In the genomic region with DNA sequence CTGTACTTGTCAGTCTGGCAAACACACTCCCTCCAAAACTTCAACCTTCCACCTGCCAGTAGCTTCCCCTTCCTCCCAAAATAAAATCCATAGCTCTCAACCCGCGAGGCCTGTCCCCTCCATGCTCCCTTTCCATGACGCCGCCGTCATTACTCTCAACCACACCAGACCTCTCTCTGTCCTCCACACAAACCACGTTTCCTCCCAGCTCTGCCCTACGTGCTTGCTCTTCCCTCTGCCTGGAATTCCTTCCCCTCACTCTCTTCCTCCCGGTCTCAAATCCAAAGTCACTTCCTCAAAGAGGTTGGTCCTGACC, we compare ENCODE assay signal across 12 cellular contexts.
DNase-seq lines count a peak whose midpoint lies in the region; ATAC-seq and TF ChIP-seq lines count a peak whose summit lies in the region.
"Had no signal": no experiment of that assay in that cellular context is flagged by ENCODE, and none has a peak within 500 bp of the region (broad histone marks: within the 10 kb centered on the region; RNA-seq: fewer than 3 reads in every experiment).

No MANE protein-coding gene starts in this region.

- H3K79me2 ChIP-seq in OCI-LY7 (ENCODE audit: insufficient read depth, low read depth, low read length) = no peaks in the 10 kb centered on the region; the same call in 1 of the 2 replicates

- ATAC-seq in effector memory CD8-positive, alpha-beta T cell (replicated peaks) = no peak
- ATAC-seq in stimulated activated effector memory CD8-positive, alpha-beta T cell treated with anti-CD3 and anti-CD28 coated beads, Interleukin-12 subunit alpha, Interleukin-12 subunit beta, amount 100 ng/mL, for 72 hours = no peak
- no peak for ATAC-seq in GM18517 (IDR thresholded peaks at IDR 0.05; ENCODE audit: unreplicated experiment)
- ATAC-seq: esophagus mucosa had no signal

- H2AFZ ChIP-seq in OCI-LY7 (ENCODE audit: low read length) = no peak overlapping the region

- H3K9me3 ChIP-seq in OCI-LY7 (ENCODE audit: low read length) = no peaks in the 10 kb centered on the region
- H3K9me3 ChIP-seq: colonic mucosa, prostate gland had no signal

- H3K27ac ChIP-seq in OCI-LY7 (ENCODE audit: low read depth, low read length, poor library complexity, severe bottlenecking) (peak overlapping the region; percentile 36), RWPE1 (no peak overlapping the region)
- H3K27ac ChIP-seq: colonic mucosa, prostate gland had no signal

- intact Hi-C loops in OCI-LY7 (cut with micrococcal nuclease; ENCODE audit: unreplicated experiment) = no loop called here

- H3K27me3 Mint-ChIP-seq in activated naive CD4-positive, alpha-beta T cell treated with anti-CD3 and anti-CD28 coated beads, Interleukin-2, amount 50 U/mL, for 24 hours = no peaks in the 10 kb centered on the region
- no peaks in the 10 kb centered on the region for H3K27me3 Mint-ChIP-seq in effector memory CD8-positive, alpha-beta T cell

- DNase-seq in activated naive CD4-positive, alpha-beta T cell treated with Interleukin-2 at 50 U/mL for 16 hours = no peak
- DNase-seq in OCI-LY7 (ENCODE audit: low spot score) = no peak
- no peak for DNase-seq in effector memory CD8-positive, alpha-beta T cell
- DNase-seq in stimulated activated effector memory CD8-positive, alpha-beta T cell treated with anti-CD3 and anti-CD28 coated beads, Interleukin-12 subunit alpha, Interleukin-12 subunit beta, amount 100 ng/mL, for 72 hours (ENCODE audit: low spot score in 2 of 2) = no peak
- DNase-seq in NCI-H1105 treated with DMSO at 0.1 percent for 48 hours (lab: John Stamatoyannopoulos, UW) = no peak
- no peak for DNase-seq in RWPE1 (ENCODE audit: low spot score)
- DNase-seq: colonic mucosa, NCI-H1694 treated with DMSO at 0.1 percent for 48 hours had no signal

- H3K36me3 ChIP-seq in OCI-LY7 (ENCODE audit: insufficient read depth, low read length) = peaks cover 88% of the 10 kb centered on the region
- H3K36me3 ChIP-seq: colonic mucosa, prostate gland had no signal

- H3K9me3 Mint-ChIP-seq in activated naive CD4-positive, alpha-beta T cell treated with anti-CD3 and anti-CD28 coated beads, Interleukin-2, amount 50 U/mL, for 24 hours = no peaks in the 10 kb centered on the region
- no peaks in the 10 kb centered on the region for H3K9me3 Mint-ChIP-seq in effector memory CD8-positive, alpha-beta T cell
- no peaks in the 10 kb centered on the region for H3K9me3 Mint-ChIP-seq in stimulated activated effector memory CD8-positive, alpha-beta T cell treated with anti-CD3 and anti-CD28 coated beads, Interleukin-12 subunit alpha, Interleukin-12 subunit beta, amount 100 ng/mL, for 72 hours

- H3K4me2 ChIP-seq in OCI-LY7 (ENCODE audit: low read length) = no peak overlapping the region

- no TSS peak for BruUV-seq in OCI-LY7 (replicated peaks; lab: Mats Ljungman, UMichigan)

- no peak for TF ChIP-seq CTCF in OCI-LY7 (conservative IDR thresholded peaks at IDR 0.05; ENCODE audit: low read length)
- no peak for TF ChIP-seq CTCF in RWPE1 (conservative IDR thresholded peaks at IDR 0.05; ENCODE audit: low read depth)

- peaks cover 36% of the 10 kb centered on the region for H3K4me1 Mint-ChIP-seq in activated naive CD4-positive, alpha-beta T cell treated with anti-CD3 and anti-CD28 coated beads, Interleukin-2, amount 50 U/mL, for 24 hours
- H3K4me1 Mint-ChIP-seq in effector memory CD8-positive, alpha-beta T cell (ENCODE audit: low read depth in 2 of 2) = peaks cover 60 to 72% of the 10 kb centered on the region in 2 donors
- peaks cover 73% of the 10 kb centered on the region for H3K4me1 Mint-ChIP-seq in stimulated activated effector memory CD8-positive, alpha-beta T cell treated with anti-CD3 and anti-CD28 coated beads, Interleukin-12 subunit alpha, Interleukin-12 subunit beta, amount 100 ng/mL, for 72 hours

- H3K4me3 ChIP-seq in OCI-LY7 (ENCODE audit: low read depth, low read length, poor library complexity, severe bottlenecking) = no peak overlapping the region
- H3K4me3 ChIP-seq: colonic mucosa, prostate gland had no signal

- peaks cover 72% of the 10 kb centered on the region for H3K4me1 ChIP-seq in OCI-LY7 (ENCODE audit: insufficient read depth, low read length, poor library complexity, severe bottlenecking)
- H3K4me1 ChIP-seq: colonic mucosa, prostate gland had no signal

- H3K9me2 ChIP-seq in OCI-LY7 (ENCODE audit: insufficient read depth, low read length) = no peaks in the 10 kb centered on the region

- CTCF ChIA-PET in OCI-LY7 (lab: Charles Lee; ENCODE audit: unreplicated experiment) (no interaction called here), RWPE1 (lab: Yijun Ruan, JAX) (interaction anchor here (0.6 to 1.4 kb wide), 3 partner anchors 17 to 135 kb away, joined by 3 read pairs; no protein-coding TSS in a partner anchor)

- H3K27ac Mint-ChIP-seq in activated naive CD4-positive, alpha-beta T cell treated with anti-CD3 and anti-CD28 coated beads, Interleukin-2, amount 50 U/mL, for 24 hours = peak overlapping the region; percentile 24
- H3K27ac Mint-ChIP-seq in effector memory CD8-positive, alpha-beta T cell = peak overlapping the region; percentile 88 to 96
- H3K27ac Mint-ChIP-seq in stimulated activated effector memory CD8-positive, alpha-beta T cell treated with anti-CD3 and anti-CD28 coated beads, Interleukin-12 subunit alpha, Interleukin-12 subunit beta, amount 100 ng/mL, for 72 hours = peak overlapping the region; percentile 89

- H4K20me1 ChIP-seq in OCI-LY7 (ENCODE audit: insufficient read depth, low read length) = no peaks in the 10 kb centered on the region

- H3K36me3 Mint-ChIP-seq in activated naive CD4-positive, alpha-beta T cell treated with anti-CD3 and anti-CD28 coated beads, Interleukin-2, amount 50 U/mL, for 24 hours = peaks cover 9% of the 10 kb centered on the region
- H3K36me3 Mint-ChIP-seq in effector memory CD8-positive, alpha-beta T cell (ENCODE audit: insufficient read depth) = peaks cover 45% of the 10 kb centered on the region
- peaks cover 93% of the 10 kb centered on the region for H3K36me3 Mint-ChIP-seq in stimulated activated effector memory CD8-positive, alpha-beta T cell treated with anti-CD3 and anti-CD28 coated beads, Interleukin-12 subunit alpha, Interleukin-12 subunit beta, amount 100 ng/mL, for 72 hours

- no peak overlapping the region for H3K4me3 Mint-ChIP-seq in activated naive CD4-positive, alpha-beta T cell treated with anti-CD3 and anti-CD28 coated beads, Interleukin-2, amount 50 U/mL, for 24 hours
- peak overlapping the region; percentile 71 to 72 for H3K4me3 Mint-ChIP-seq in effector memory CD8-positive, alpha-beta T cell
- H3K4me3 Mint-ChIP-seq in stimulated activated effector memory CD8-positive, alpha-beta T cell treated with anti-CD3 and anti-CD28 coated beads, Interleukin-12 subunit alpha, Interleukin-12 subunit beta, amount 100 ng/mL, for 72 hours = peak overlapping the region; percentile 69

- POLR2A ChIA-PET in OCI-LY7 (lab: Charles Lee) = interaction anchor here (0.6 to 1.6 kb wide), 4 partner anchors 10 to 1672 kb away, joined by 3 to 5 read pairs (median 3); no protein-coding TSS in a partner anchor
- POLR2A ChIA-PET in RWPE1 (lab: Yijun Ruan, JAX; ENCODE audit: low non-redundant PET) = no interaction called here

Comparison
In these comparisons a context has a peak if more than half of its experiments do, and no peak if none do; other contexts are left out.
1. H3K27ac Mint-ChIP-seq: peak in every context shown above with its lines; median percentile 92 in effector memory CD8-positive, alpha-beta T cell; 89 in stimulated activated effector memory CD8-positive, alpha-beta T cell treated with anti-CD3 and anti-CD28 coated beads, Interleukin-12 subunit alpha, Interleukin-12 subunit beta, amount 100 ng/mL, for 72 hours; 24 in activated naive CD4-positive, alpha-beta T cell treated with anti-CD3 and anti-CD28 coated beads, Interleukin-2, amount 50 U/mL, for 24 hours.